ENCODE assay signal across 10 cellular contexts in genomic region chr11:6402561-6402981, GRCh38. TPM values are rescaled to one million over a fixed set of nuclear protein-coding genes. Genes with fewer than 3 reads are reported as not detected.
DNase-seq lines count a peak whose midpoint lies in the region; ATAC-seq, FAIRE-seq and TF ChIP-seq lines count a peak whose summit lies in the region.
"Had no signal": no experiment of that assay in that cellular context is flagged by ENCODE, and none has a peak within 500 bp of the region (broad histone marks: within the 10 kb centered on the region; RNA-seq: fewer than 3 reads in every experiment).

No MANE protein-coding gene starts in this region.

- no peak overlapping the region for H2AFZ ChIP-seq in Karpas-422 (ENCODE audit: low read length)

- no peak overlapping the region for H3K4me2 ChIP-seq in Karpas-422 (ENCODE audit: low read depth, low read length, poor library complexity, severe bottlenecking)

- H3K27ac Mint-ChIP-seq in WTC11, result peak overlapping the region; percentile 42; the same call in 1 of the 2 replicates

- peaks cover 64% of the 10 kb centered on the region for H3K4me1 ChIP-seq in effector memory CD4-positive, alpha-beta T cell (ENCODE audit: control insufficient read depth, insufficient read depth, low read length, poor library complexity, severe bottlenecking)
- H3K4me1 ChIP-seq in Karpas-422 (ENCODE audit: low read length), result peaks cover 5% of the 10 kb centered on the region; the same call in 1 of the 2 replicates

- H3K9me3 Mint-ChIP-seq in WTC11, result no peaks in the 10 kb centered on the region

- H3K36me3 Mint-ChIP-seq in WTC11, result no peaks in the 10 kb centered on the region

- TF ChIP-seq CTCF in WTC11 (IDR thresholded peaks at IDR 0.05), result no peak

- ATAC-seq in HG03159 (IDR thresholded peaks at IDR 0.05; ENCODE audit: unreplicated experiment), result peak; percentile 83
- no peak for ATAC-seq in WTC11

- CTCF ChIA-PET in WTC11 (lab: Charles Lee), result interaction anchor here (1.0 to 1.2 kb wide), 2 partner anchors 23 to 41 kb away, joined by 3 to 4 read pairs; no protein-coding TSS in a partner anchor
- CTCF ChIA-PET in HEK293T (lab: Yijun Ruan, JAX), result no interaction called here

- POLR2A ChIA-PET in WTC11 (lab: Charles Lee) (no interaction called here), HEK293T (lab: Yijun Ruan, JAX) (interaction anchor here (1.2 to 3.7 kb wide), 2 partner anchors 12 to 16 kb away, joined by 4 to 19 read pairs; partner anchors contain the start of genes APBB1 and SMPD1)

- H3K27me3 ChIP-seq in effector memory CD4-positive, alpha-beta T cell (replicated peaks; ENCODE audit: control insufficient read depth, insufficient read depth, low read length, poor library complexity, severe bottlenecking), result no peaks in the 10 kb centered on the region
- no peaks in the 10 kb centered on the region for H3K27me3 ChIP-seq in Karpas-422 (ENCODE audit: low read length)

- H3K9ac ChIP-seq in Karpas-422 (ENCODE audit: low read length), result no peak overlapping the region

- DNase-seq in GM19240 (ENCODE audit: insufficient read length, low spot score), result peak; percentile 72
- DNase-seq in WTC11 (ENCODE audit: low spot score), result no peak
- peak; percentile 64 to 75 (median 67) for DNase-seq in effector memory CD4-positive, alpha-beta T cell
- DNase-seq in AG08396 (ENCODE audit: low spot score), result no peak
- DNase-seq in urothelium cell line (ENCODE audit: low spot score), result no peak
- DNase-seq in HEK293T (ENCODE audit: extremely low spot score), result no peak
- DNase-seq in Karpas-422, result no peak

- peaks cover 18% of the 10 kb centered on the region for H3K4me1 Mint-ChIP-seq in WTC11

- FAIRE-seq in urothelium cell line (lab: Jason Lieb, UNC), result no peak

- H3K9me2 ChIP-seq in Karpas-422 (replicated peaks; ENCODE audit: insufficient read depth, low read length), result no peaks in the 10 kb centered on the region

- no peaks in the 10 kb centered on the region for H3K79me2 ChIP-seq in Karpas-422 (ENCODE audit: low read length)

- no peaks in the 10 kb centered on the region for H3K9me3 ChIP-seq in effector memory CD4-positive, alpha-beta T cell (ENCODE audit: control insufficient read depth, low read length)
- no peaks in the 10 kb centered on the region for H3K9me3 ChIP-seq in Karpas-422 (ENCODE audit: low read length)

- H3K4me3 ChIP-seq in effector memory CD4-positive, alpha-beta T cell (ENCODE audit: insufficient read depth, low read depth, low read length, poor library complexity, severe bottlenecking), result peak overlapping the region; percentile 35
- no peak overlapping the region for H3K4me3 ChIP-seq in Karpas-422 (ENCODE audit: low read length)
- H3K4me3 ChIP-seq: lung, SK-N-MC had no signal

- H4K20me1 ChIP-seq in Karpas-422 (ENCODE audit: insufficient read depth, low read depth, low read length), result no peaks in the 10 kb centered on the region

- no peaks in the 10 kb centered on the region for H3K27me3 Mint-ChIP-seq in WTC11 (ENCODE audit: low read depth)

- H3K4me3 Mint-ChIP-seq in WTC11, result no peak overlapping the region

- peak overlapping the region; percentile 68 for H3K27ac ChIP-seq in effector memory CD4-positive, alpha-beta T cell (ENCODE audit: insufficient read depth, low read length, poor library complexity, severe bottlenecking)
- no peak overlapping the region for H3K27ac ChIP-seq in Karpas-422 (ENCODE audit: low read length)
- H3K27ac ChIP-seq: SK-N-MC had no signal

- H3K36me3 ChIP-seq in effector memory CD4-positive, alpha-beta T cell (ENCODE audit: control insufficient read depth, insufficient read depth, low read length), result peaks cover 4% of the 10 kb centered on the region
- no peaks in the 10 kb centered on the region for H3K36me3 ChIP-seq in Karpas-422 (ENCODE audit: insufficient read depth, low read length)

TF ChIP-seq in WTC11, 78 proteins besides CTCF, POLR2A, EP300 and RAD21 (continues in another document):
- no peak for TF ChIP-seq ZNF281 (CRISPR knock-in tag; IDR thresholded peaks at IDR 0.05)

TF ChIP-seq in HEK293T, 16 proteins besides CTCF, POLR2A, EP300 and RAD21:
- TF ChIP-seq HDGF (IDR thresholded peaks at IDR 0.05; ENCODE audit: borderline replicate concordance) (no peak), ARNT (IDR thresholded peaks at IDR 0.05) (no peak), LEF1 (IDR thresholded peaks at IDR 0.05; ENCODE audit: borderline replicate concordance) (no peak), SUZ12 (IDR thresholded peaks at IDR 0.05) (no peak), BHLHE40 (IDR thresholded peaks at IDR 0.05; ENCODE audit: borderline replicate concordance) (no peak), SP1 (IDR thresholded peaks at IDR 0.05) (no peak), ELF4 (IDR thresholded peaks at IDR 0.05) (no peak), TARDBP (IDR thresholded peaks at IDR 0.05) (no peak), FOXM1 (IDR thresholded peaks at IDR 0.05; ENCODE audit: borderline replicate concordance) (no peak), ZNF384 (IDR thresholded peaks at IDR 0.05) (no peak), L3MBTL2 (conservative IDR thresholded peaks at IDR 0.05) (no peak)

RNA-seq across cellular contexts. Expression of gene SMPD1, which starts 12.3 kb away (rescaled TPM):
- 4.4 to 6.6 TPM (median 5.6 TPM) in 3 replicates for total RNA-seq in WTC11 (2021)
- 2.3 and 2.9 TPM in 2 replicates for total RNA-seq in Karpas-422 (2014; rRNA removed; shearing (Covaris generic); ENCODE audit: low replicate concordance)

RNA-seq across cellular contexts. Expression of gene APBB1, which starts 16.3 kb away (rescaled TPM):
- total RNA-seq in WTC11 (2021), result 32.1 to 33.1 TPM (median 32.7 TPM) in 3 replicates
- not detected in 2 replicates for total RNA-seq in Karpas-422 (2014; rRNA removed; shearing (Covaris generic); ENCODE audit: low replicate concordance)

RNA-seq across cellular contexts. Expression of gene HPX, which starts 38.2 kb away (rescaled TPM):
- 1.4 to 2.4 TPM (median 1.7 TPM) in 3 replicates for total RNA-seq in WTC11 (2021)
- 0.22 TPM in 1 of 2 replicates, not detected in the other for total RNA-seq in Karpas-422 (2014; rRNA removed; shearing (Covaris generic); ENCODE audit: low replicate concordance)

Comparison
In these comparisons a context has a peak if more than half of its experiments do, and no peak if none do; other contexts are left out.
1. DNase-seq: peak in GM19240 (single experiment) and effector memory CD4-positive, alpha-beta T cell (3 of 3); none in WTC11 (single experiment), AG08396 (single experiment), urothelium cell line (single experiment), HEK293T (single experiment) and Karpas-422 (single experiment).
2. RNA of gene APBB1, which starts 16.3 kb away (total RNA-seq): 32.1 to 33.1 TPM in WTC11; not detected in Karpas-422; every median in the first group is over 10 times any median in the second.